ENCODE assay signal across 8 cellular contexts in genomic region chr6:131135244-131136020, GRCh38.
DNase-seq lines count a peak whose midpoint lies in the region; ATAC-seq lines count a peak whose summit lies in the region.

Gene AKAP7 (plus strand): TSS chr6:131135467. CDS start chr6:131135764, 297 bp downstream.

- peak; percentile 6 for DNase-seq in DMS79 treated with DMSO at 0.1 percent for 48 hours (lab: John Stamatoyannopoulos, UW)
- DNase-seq in DMS79 (lab: John Stamatoyannopoulos, UW), result no peak
- DNase-seq in NCI-H524 treated with DMSO at 0.1 percent for 48 hours (lab: John Stamatoyannopoulos, UW), result peak; percentile 32
- peak; percentile 48 for DNase-seq in activated T-cell treated with anti-CD3 and anti-CD28 coated beads for 24 hours (ENCODE audit: low read depth)
- peak; percentile 54 for DNase-seq in epidermal melanocyte (ENCODE audit: insufficient read length, low spot score)
- peak; percentile 79 for DNase-seq in midbrain (lab: John Stamatoyannopoulos, UW)
- DNase-seq in stimulated activated CD8-positive, alpha-beta memory T cell treated with anti-CD3 and anti-CD28 coated beads, Interleukin-2, amount 100 ng/mL, for 1 hour (ENCODE audit: low read depth in 2 of 2), result peak; percentile 14 to 27

- peak; percentile 67 for ATAC-seq in HG02840 (IDR thresholded peaks at IDR 0.05; ENCODE audit: low FRiP score, unreplicated experiment)
